In the genomic region with DNA sequence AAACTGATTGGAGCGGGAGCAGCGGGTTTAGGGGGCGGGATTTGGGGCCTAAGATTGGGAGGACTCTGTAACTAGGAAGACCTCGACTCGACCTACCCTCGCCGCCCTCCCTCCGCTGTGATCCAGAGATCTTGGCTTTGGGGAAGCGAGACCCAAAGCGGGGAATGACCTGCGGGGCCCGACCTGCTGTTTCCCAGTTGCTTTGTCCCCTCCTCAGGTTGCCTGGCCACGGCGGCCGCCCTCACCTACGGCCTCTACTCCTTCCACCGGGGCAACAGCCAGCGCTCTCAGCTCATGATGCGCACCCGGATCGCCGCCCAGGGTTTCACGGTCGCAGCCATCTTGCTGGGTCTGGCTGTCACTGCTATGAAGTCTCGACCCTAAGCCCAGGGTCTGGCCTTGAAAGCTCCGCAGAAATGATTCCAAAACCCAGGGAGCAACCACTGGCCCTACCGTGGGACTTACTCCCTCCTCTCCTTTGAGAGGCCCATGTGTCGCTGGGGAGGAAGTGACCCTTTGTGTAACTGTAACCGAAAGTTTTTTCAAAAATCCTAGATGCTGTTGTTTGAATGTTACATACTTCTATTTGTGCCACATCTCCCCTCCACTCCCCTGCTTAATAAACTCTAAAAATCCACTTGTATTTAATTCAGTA, we compare ENCODE assay signal across 8 cellular contexts. TPM values are rescaled to one million over a fixed set of nuclear protein-coding genes. Genes with fewer than 3 reads are reported as not detected.
A peak's percentile ranks its signal among the peaks of the same experiment; 100 is the strongest.
DNase-seq lines count a peak whose midpoint lies in the region; ATAC-seq and TF ChIP-seq lines count a peak whose summit lies in the region.

No MANE protein-coding gene starts in this region.

- peak overlapping the region; percentile 78 to 91 (median 82) for H3K4me3 ChIP-seq in fibroblast of lung (replicated peaks in 1 of 4; ENCODE audit: control extremely low read depth in 1 of 4, insufficient read depth in 1 of 4, low read depth in 3 of 4, low read length in 4 of 4)
- peak overlapping the region; percentile 90 for H3K4me3 ChIP-seq in osteoblast (ENCODE audit: insufficient read depth, low read length)

- H3K27ac ChIP-seq in 22Rv1 (peak overlapping the region; percentile 90), fibroblast of lung (ENCODE audit: insufficient read depth, low read length) (peak overlapping the region; percentile 95), osteoblast (ENCODE audit: low read depth, low read length) (peak overlapping the region; percentile 83)

- H2AFZ ChIP-seq in fibroblast of lung (ENCODE audit: low read length) = peak overlapping the region; percentile 81
- peak overlapping the region; percentile 93 for H2AFZ ChIP-seq in osteoblast (ENCODE audit: low read length)

- H3K9ac ChIP-seq in fibroblast of lung (ENCODE audit: insufficient read depth, low read length) = peak overlapping the region; percentile 84

- TF ChIP-seq CTCF in 22Rv1 (IDR thresholded peaks at IDR 0.05) (no peak), fibroblast of lung (conservative IDR thresholded peaks at IDR 0.05 in 1 of 2, IDR thresholded peaks at IDR 0.05 in 1 of 2; ENCODE audit: low read depth in 1 of 2, low read length in 2 of 2) (no peak), osteoblast (IDR thresholded peaks at IDR 0.05; ENCODE audit: extremely low read depth, low read depth, low read length) (no peak)

- H3K36me3 ChIP-seq in fibroblast of lung (ENCODE audit: control insufficient read depth, insufficient read depth, low read length) (peaks cover 14% of the 10 kb centered on the region), osteoblast (ENCODE audit: insufficient read depth, low read length) (peaks cover 36% of the 10 kb centered on the region)

- H3K9me3 ChIP-seq in fibroblast of lung (ENCODE audit: control insufficient read depth, insufficient read depth, low read depth, low read length) (no peaks in the 10 kb centered on the region), osteoblast (ENCODE audit: low read depth, low read length) (no peaks in the 10 kb centered on the region)

- H3K27me3 ChIP-seq in fibroblast of lung (ENCODE audit: control insufficient read depth, insufficient read depth, low read length) (no peaks in the 10 kb centered on the region), osteoblast (ENCODE audit: insufficient read depth, low read length) (no peaks in the 10 kb centered on the region)

- H3K4me1 ChIP-seq in fibroblast of lung (ENCODE audit: control insufficient read depth, extremely low read depth, insufficient read depth, low read length) (peaks cover 12% of the 10 kb centered on the region), osteoblast (ENCODE audit: insufficient read depth, low read length) (peaks cover 18% of the 10 kb centered on the region)

- peak; percentile 79 for TF ChIP-seq POLR2A in GM18526 (IDR thresholded peaks at IDR 0.05; ENCODE audit: extremely low read depth, insufficient read length)

- peak overlapping the region; percentile 86 for H3K4me2 ChIP-seq in fibroblast of lung (ENCODE audit: extremely low read depth, insufficient read depth, low read length)
- H3K4me2 ChIP-seq in osteoblast (ENCODE audit: insufficient read depth, low read length) = peak overlapping the region; percentile 94

- H4K20me1 ChIP-seq in fibroblast of lung (ENCODE audit: control insufficient read depth, extremely low read depth, insufficient read depth, low read length) (no peaks in the 10 kb centered on the region), osteoblast (ENCODE audit: insufficient read depth, low read length) (peaks cover 13% of the 10 kb centered on the region)

- H3K79me2 ChIP-seq in fibroblast of lung (ENCODE audit: control insufficient read depth, insufficient read depth, low read length) (peaks cover 31% of the 10 kb centered on the region), osteoblast (ENCODE audit: insufficient read depth, low read length) (peaks cover 39% of the 10 kb centered on the region)

- ATAC-seq in HG02981 (IDR thresholded peaks at IDR 0.05; ENCODE audit: unreplicated experiment) (peak; percentile 29), SK-N-SH treated with all-trans-retinoic acid at 6 μM for 48 hours (peak; percentile 61)

- DNase-seq in fibroblast of lung (ENCODE audit: low read depth in 2 of 2) = no peak
- peak; percentile 90 for DNase-seq in osteoblast (ENCODE audit: insufficient read length, low spot score, missing footprints)
- no peak for DNase-seq in NCI-H1417 treated with DMSO at 0.1 percent for 48 hours (lab: John Stamatoyannopoulos, UW)
- DNase-seq in NCI-H2227 treated with DMSO at 0.1 percent for 48 hours (lab: John Stamatoyannopoulos, UW) = no peak

TF ChIP-seq in SK-N-SH treated with all-trans-retinoic acid at 6 μM for 48 hours, 23 proteins besides CTCF, POLR2A, EP300 and RAD21 (continues in another document):
- TF ChIP-seq SNAI2 (CRISPR knock-in tag; IDR thresholded peaks at IDR 0.05) = no peak
- no peak for TF ChIP-seq BACH2 (CRISPR knock-in tag; IDR thresholded peaks at IDR 0.05; ENCODE audit: borderline replicate concordance)
- TF ChIP-seq PATZ1 (CRISPR knock-in tag; IDR thresholded peaks at IDR 0.05; ENCODE audit: borderline replicate concordance) = no peak
- TF ChIP-seq RARB (CRISPR knock-in tag; IDR thresholded peaks at IDR 0.05) = no peak
- TF ChIP-seq OSR1 (CRISPR knock-in tag; IDR thresholded peaks at IDR 0.05) = no peak
- TF ChIP-seq, protein P1, sequence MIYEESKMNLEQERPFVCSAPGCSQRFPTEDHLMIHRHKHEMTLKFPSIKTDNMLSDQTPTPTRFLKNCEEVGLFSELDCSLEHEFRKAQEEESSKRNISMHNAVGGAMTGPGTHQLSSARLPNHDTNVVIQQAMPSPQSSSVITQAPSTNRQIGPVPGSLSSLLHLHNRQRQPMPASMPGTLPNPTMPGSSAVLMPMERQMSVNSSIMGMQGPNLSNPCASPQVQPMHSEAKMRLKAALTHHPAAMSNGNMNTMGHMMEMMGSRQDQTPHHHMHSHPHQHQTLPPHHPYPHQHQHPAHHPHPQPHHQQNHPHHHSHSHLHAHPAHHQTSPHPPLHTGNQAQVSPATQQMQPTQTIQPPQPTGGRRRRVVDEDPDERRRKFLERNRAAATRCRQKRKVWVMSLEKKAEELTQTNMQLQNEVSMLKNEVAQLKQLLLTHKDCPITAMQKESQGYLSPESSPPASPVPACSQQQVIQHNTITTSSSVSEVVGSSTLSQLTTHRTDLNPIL (CRISPR knock-in tag; IDR thresholded peaks at IDR 0.05; ENCODE audit: low read depth) = no peak
- TF ChIP-seq ZFP30 (CRISPR knock-in tag; IDR thresholded peaks at IDR 0.05) = no peak
- no peak for TF ChIP-seq PPARA (CRISPR knock-in tag; IDR thresholded peaks at IDR 0.05; ENCODE audit: borderline replicate concordance)
- TF ChIP-seq ZC3H10 (CRISPR knock-in tag; IDR thresholded peaks at IDR 0.05) = no peak

RNA-seq across cellular contexts. Expression of gene HIGD2A, which starts 0.7 kb away (rescaled TPM):
- total RNA-seq in fibroblast of lung (41.6 and 54.7 TPM in 2 replicates), osteoblast (31.5 and 34.7 TPM in 2 replicates)
- 77.6 and 94.9 TPM in 2 replicates for polyA plus RNA-seq in fibroblast of lung
- polyA plus RNA-seq in fibroblast of lung (2012) = 143 and 164 TPM in 2 replicates
- polyA minus RNA-seq in fibroblast of lung (ENCODE audit: low replicate concordance) = 52.9 and 67.0 TPM in 2 replicates

RNA-seq across cellular contexts. Expression of gene NOP16, which starts 0.8 kb away (rescaled TPM):
- 10.3 and 11.1 TPM in 2 replicates for total RNA-seq in fibroblast of lung
- 26.3 and 49.7 TPM in 2 replicates for polyA plus RNA-seq in fibroblast of lung
- 26.3 and 49.8 TPM in 2 replicates for polyA plus RNA-seq in fibroblast of lung (2012)
- polyA minus RNA-seq in fibroblast of lung (ENCODE audit: low replicate concordance) = 9.9 and 22.1 TPM in 2 replicates
- total RNA-seq in osteoblast = 7.1 and 8.0 TPM in 2 replicates

RNA-seq across cellular contexts. Expression of gene ARL10, which starts 24.0 kb away (rescaled TPM):
- 9.8 and 11.1 TPM in 2 replicates for total RNA-seq in fibroblast of lung
- 3.0 and 3.4 TPM in 2 replicates for polyA plus RNA-seq in fibroblast of lung
- polyA plus RNA-seq in fibroblast of lung (2012) = 2.7 and 3.8 TPM in 2 replicates
- polyA minus RNA-seq in fibroblast of lung (ENCODE audit: low replicate concordance) = 4.2 and 5.2 TPM in 2 replicates
- total RNA-seq in osteoblast = 8.3 and 14.1 TPM in 2 replicates

RNA-seq across cellular contexts. Expression of gene CLTB, which starts 27.1 kb away (rescaled TPM):
- total RNA-seq in fibroblast of lung = 74.2 and 94.3 TPM in 2 replicates
- polyA plus RNA-seq in fibroblast of lung = 90.8 and 116 TPM in 2 replicates
- 98.9 and 144 TPM in 2 replicates for polyA plus RNA-seq in fibroblast of lung (2012)
- 14.7 and 20.6 TPM in 2 replicates for polyA minus RNA-seq in fibroblast of lung (ENCODE audit: low replicate concordance)
- 61.3 and 63.0 TPM in 2 replicates for total RNA-seq in osteoblast

RNA-seq across cellular contexts. Expression of gene KIAA1191, which starts 27.7 kb away (rescaled TPM):
- total RNA-seq in fibroblast of lung (59.1 and 89.5 TPM in 2 replicates), osteoblast (61.9 and 69.5 TPM in 2 replicates)
- 101 and 107 TPM in 2 replicates for polyA plus RNA-seq in fibroblast of lung
- 69.6 and 81.1 TPM in 2 replicates for polyA plus RNA-seq in fibroblast of lung (2012)
- polyA minus RNA-seq in fibroblast of lung (ENCODE audit: low replicate concordance) = 177 and 223 TPM in 2 replicates
